ENCODE assay signal across 1 cellular context in the genomic region with DNA sequence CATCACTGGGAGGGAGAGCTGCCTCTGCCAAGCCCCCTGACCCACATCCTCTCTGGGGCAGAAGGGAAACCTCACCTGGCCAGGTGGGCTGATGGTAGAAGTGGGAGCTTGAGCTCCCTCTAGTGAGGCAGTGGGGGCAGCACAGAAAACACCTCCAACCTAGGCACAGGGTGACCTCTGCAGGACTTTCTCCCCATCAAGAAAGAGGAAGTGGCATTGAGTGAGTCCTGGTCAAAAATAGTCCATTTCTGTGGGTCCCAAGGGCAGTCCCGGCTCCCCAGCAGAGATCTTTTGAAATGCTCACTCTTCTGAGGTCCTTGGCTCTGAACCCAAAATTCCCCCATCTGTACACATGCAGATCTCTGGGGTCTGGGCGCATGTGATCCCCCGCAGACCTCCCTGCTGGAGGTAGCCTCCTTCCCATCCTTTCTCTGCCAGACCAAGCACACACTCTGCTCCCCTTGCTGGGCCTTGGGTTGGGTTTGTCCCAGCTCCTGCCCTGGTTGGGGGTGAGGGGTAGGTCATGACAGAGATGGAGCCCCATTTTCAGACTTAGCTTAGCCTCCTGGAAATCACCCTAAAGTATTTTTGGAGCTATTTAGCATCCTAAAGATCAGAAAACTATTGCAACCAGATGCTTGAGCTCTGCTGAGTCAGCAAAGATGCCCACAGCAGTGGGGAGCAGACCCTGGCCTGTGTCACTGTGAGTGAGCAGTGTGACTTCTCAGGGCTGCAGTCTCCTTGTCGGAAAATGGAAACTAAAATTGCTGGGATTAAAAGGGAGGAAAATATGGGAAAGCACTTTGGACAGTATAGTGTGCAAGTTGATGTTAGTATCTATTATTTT.
TF ChIP-seq lines count a peak whose summit lies in the region.

No MANE protein-coding gene starts in this region.

TF ChIP-seq in GM12878, 131 proteins besides CTCF, POLR2A, EP300 and RAD21 (continued from another document and continues in another):
- TF ChIP-seq BHLHE40 (IDR thresholded peaks at IDR 0.05; ENCODE audit: borderline replicate concordance in 1 of 2, low read depth in 2 of 2, low read length in 1 of 2) (no peak), SMAD5 (IDR thresholded peaks at IDR 0.05; ENCODE audit: low read depth) (no peak), BACH1 (IDR thresholded peaks at IDR 0.05; ENCODE audit: borderline replicate concordance) (peak; percentile 26; the same call in 1 of the 2 replicates), IRF3 (IDR thresholded peaks at IDR 0.05) (no peak), MTA2 (IDR thresholded peaks at IDR 0.05; ENCODE audit: low read depth) (peak; percentile 37; the same call in 1 of the 2 replicates), RAD51 (IDR thresholded peaks at IDR 0.05) (no peak), ETV6 (conservative IDR thresholded peaks at IDR 0.05 in 1 of 2, IDR thresholded peaks at IDR 0.05 in 1 of 2; ENCODE audit: borderline replicate concordance in 1 of 2, low read depth in 1 of 2) (peak in 1 of 2 experiments; percentile 28; a peak in 2 of 4 replicates), SMAD1 (IDR thresholded peaks at IDR 0.05; ENCODE audit: low read depth, partially characterized antibody) (no peak), MAX (IDR thresholded peaks at IDR 0.05; ENCODE audit: low read depth, low read length) (no peak), E2F4 (IDR thresholded peaks at IDR 0.05; ENCODE audit: low read depth, low read length) (no peak), CREM (IDR thresholded peaks at IDR 0.05; ENCODE audit: low read depth) (no peak), SMARCA5 (IDR thresholded peaks at IDR 0.05) (peak; percentile 83; the same call in 1 of the 2 replicates), RCOR1 (conservative IDR thresholded peaks at IDR 0.05; ENCODE audit: low read depth, low read length) (no peak), NR2C2 (IDR thresholded peaks at IDR 0.05; ENCODE audit: borderline replicate concordance, control insufficient read depth, insufficient read length, low read depth) (no peak), EZH2 (IDR thresholded peaks at IDR 0.05; ENCODE audit: borderline replicate concordance, control insufficient read depth, low read depth, low read length) (no peak), GABPA (IDR thresholded peaks at IDR 0.05; ENCODE audit: low read depth) (no peak), ZBTB33 (IDR thresholded peaks at IDR 0.05) (no peak), PML (IDR thresholded peaks at IDR 0.05; ENCODE audit: low read length) (no peak), ZNF274 (IDR thresholded peaks at IDR 0.05; ENCODE audit: insufficient read depth, insufficient read length) (no peak), HDGF (IDR thresholded peaks at IDR 0.05) (no peak; the same call in 1 of the 2 replicates), ZNF384 (IDR thresholded peaks at IDR 0.05; ENCODE audit: borderline replicate concordance, low read depth, low read length) (no peak), SPI1 (IDR thresholded peaks at IDR 0.05; ENCODE audit: borderline replicate concordance, insufficient read depth, low read depth, low read length) (peak; percentile 100), MEF2B (IDR thresholded peaks at IDR 0.05; ENCODE audit: partially characterized antibody, poor library complexity, severe bottlenecking) (peak; percentile 54), SKIL (IDR thresholded peaks at IDR 0.05; ENCODE audit: low read depth, poor library complexity, severe bottlenecking) (peak; percentile 56), SRF (IDR thresholded peaks at IDR 0.05; ENCODE audit: low read depth in 2 of 2, low read length in 2 of 2) (peak in 1 of 2 experiments; percentile 55; a peak in 1 of 4 replicates), KLF5 (IDR thresholded peaks at IDR 0.05; ENCODE audit: partially characterized antibody) (no peak), CHD2 (IDR thresholded peaks at IDR 0.05; ENCODE audit: borderline replicate concordance, low read depth, low read length) (0 out of 2 replicates have a peak, but pooled peaks have one; percentile 6), POLR2AphosphoS5 (IDR thresholded peaks at IDR 0.05; ENCODE audit: low read length) (no peak), JUND (IDR thresholded peaks at IDR 0.05; ENCODE audit: low read depth, low read length) (no peak), HDAC2 (IDR thresholded peaks at IDR 0.05) (no peak), ZNF207 (IDR thresholded peaks at IDR 0.05; ENCODE audit: borderline replicate concordance) (no peak), NFYA (IDR thresholded peaks at IDR 0.05; ENCODE audit: borderline replicate concordance, low read depth, low read length) (no peak), MYB (IDR thresholded peaks at IDR 0.05; ENCODE audit: borderline replicate concordance, low read depth, low read length) (no peak), SIX5 (IDR thresholded peaks at IDR 0.05; ENCODE audit: low read depth, low read length, severe bottlenecking) (no peak), FOS (IDR thresholded peaks at IDR 0.05; ENCODE audit: borderline replicate concordance, extremely low read depth, insufficient read length) (no peak), RFX5 (IDR thresholded peaks at IDR 0.05; ENCODE audit: low read depth, low read length) (no peak), TCF7 (IDR thresholded peaks at IDR 0.05; ENCODE audit: borderline replicate concordance) (no peak), STAT3 (IDR thresholded peaks at IDR 0.05; ENCODE audit: low read depth, low read length) (no peak), TAF1 (IDR thresholded peaks at IDR 0.05; ENCODE audit: borderline replicate concordance, low read depth, low read length) (no peak), CEBPB (IDR thresholded peaks at IDR 0.05; ENCODE audit: borderline replicate concordance in 1 of 2, low read depth in 2 of 2, low read length in 2 of 2) (no peak), ZNF217 (IDR thresholded peaks at IDR 0.05) (peak; percentile 60; the same call in 1 of the 2 replicates), ATF7 (IDR thresholded peaks at IDR 0.05; ENCODE audit: low read depth) (no peak), HSF1 (IDR thresholded peaks at IDR 0.05; ENCODE audit: low read depth, low read length) (no peak), CBX5 (IDR thresholded peaks at IDR 0.05; ENCODE audit: low read depth) (no peak), KDM1A (IDR thresholded peaks at IDR 0.05; ENCODE audit: borderline replicate concordance) (no peak)
- TF ChIP-seq, protein P1, sequence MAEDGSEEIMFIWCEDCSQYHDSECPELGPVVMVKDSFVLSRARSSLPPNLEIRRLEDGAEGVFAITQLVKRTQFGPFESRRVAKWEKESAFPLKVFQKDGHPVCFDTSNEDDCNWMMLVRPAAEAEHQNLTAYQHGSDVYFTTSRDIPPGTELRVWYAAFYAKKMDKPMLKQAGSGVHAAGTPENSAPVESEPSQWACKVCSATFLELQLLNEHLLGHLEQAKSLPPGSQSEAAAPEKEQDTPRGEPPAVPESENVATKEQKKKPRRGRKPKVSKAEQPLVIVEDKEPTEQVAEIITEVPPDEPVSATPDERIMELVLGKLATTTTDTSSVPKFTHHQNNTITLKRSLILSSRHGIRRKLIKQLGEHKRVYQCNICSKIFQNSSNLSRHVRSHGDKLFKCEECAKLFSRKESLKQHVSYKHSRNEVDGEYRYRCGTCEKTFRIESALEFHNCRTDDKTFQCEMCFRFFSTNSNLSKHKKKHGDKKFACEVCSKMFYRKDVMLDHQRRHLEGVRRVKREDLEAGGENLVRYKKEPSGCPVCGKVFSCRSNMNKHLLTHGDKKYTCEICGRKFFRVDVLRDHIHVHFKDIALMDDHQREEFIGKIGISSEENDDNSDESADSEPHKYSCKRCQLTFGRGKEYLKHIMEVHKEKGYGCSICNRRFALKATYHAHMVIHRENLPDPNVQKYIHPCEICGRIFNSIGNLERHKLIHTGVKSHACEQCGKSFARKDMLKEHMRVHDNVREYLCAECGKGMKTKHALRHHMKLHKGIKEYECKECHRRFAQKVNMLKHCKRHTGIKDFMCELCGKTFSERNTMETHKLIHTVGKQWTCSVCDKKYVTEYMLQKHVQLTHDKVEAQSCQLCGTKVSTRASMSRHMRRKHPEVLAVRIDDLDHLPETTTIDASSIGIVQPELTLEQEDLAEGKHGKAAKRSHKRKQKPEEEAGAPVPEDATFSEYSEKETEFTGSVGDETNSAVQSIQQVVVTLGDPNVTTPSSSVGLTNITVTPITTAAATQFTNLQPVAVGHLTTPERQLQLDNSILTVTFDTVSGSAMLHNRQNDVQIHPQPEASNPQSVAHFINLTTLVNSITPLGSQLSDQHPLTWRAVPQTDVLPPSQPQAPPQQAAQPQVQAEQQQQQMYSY (CRISPR knock-in tag; IDR thresholded peaks at IDR 0.05) = no peak
- TF ChIP-seq, protein P2, sequence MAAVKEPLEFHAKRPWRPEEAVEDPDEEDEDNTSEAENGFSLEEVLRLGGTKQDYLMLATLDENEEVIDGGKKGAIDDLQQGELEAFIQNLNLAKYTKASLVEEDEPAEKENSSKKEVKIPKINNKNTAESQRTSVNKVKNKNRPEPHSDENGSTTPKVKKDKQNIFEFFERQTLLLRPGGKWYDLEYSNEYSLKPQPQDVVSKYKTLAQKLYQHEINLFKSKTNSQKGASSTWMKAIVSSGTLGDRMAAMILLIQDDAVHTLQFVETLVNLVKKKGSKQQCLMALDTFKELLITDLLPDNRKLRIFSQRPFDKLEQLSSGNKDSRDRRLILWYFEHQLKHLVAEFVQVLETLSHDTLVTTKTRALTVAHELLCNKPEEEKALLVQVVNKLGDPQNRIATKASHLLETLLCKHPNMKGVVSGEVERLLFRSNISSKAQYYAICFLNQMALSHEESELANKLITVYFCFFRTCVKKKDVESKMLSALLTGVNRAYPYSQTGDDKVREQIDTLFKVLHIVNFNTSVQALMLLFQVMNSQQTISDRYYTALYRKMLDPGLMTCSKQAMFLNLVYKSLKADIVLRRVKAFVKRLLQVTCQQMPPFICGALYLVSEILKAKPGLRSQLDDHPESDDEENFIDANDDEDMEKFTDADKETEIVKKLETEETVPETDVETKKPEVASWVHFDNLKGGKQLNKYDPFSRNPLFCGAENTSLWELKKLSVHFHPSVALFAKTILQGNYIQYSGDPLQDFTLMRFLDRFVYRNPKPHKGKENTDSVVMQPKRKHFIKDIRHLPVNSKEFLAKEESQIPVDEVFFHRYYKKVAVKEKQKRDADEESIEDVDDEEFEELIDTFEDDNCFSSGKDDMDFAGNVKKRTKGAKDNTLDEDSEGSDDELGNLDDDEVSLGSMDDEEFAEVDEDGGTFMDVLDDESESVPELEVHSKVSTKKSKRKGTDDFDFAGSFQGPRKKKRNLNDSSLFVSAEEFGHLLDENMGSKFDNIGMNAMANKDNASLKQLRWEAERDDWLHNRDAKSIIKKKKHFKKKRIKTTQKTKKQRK (IDR thresholded peaks at IDR 0.05; ENCODE audit: low read depth, low read length) = no peak
